14 cellular contexts compared by ENCODE assay signal in genomic region chr4:38099908-38100407, GRCh38.
DNase-seq lines count a peak whose midpoint lies in the region; TF ChIP-seq lines count a peak whose summit lies in the region.
"Had no signal": no experiment of that assay in that cellular context is flagged by ENCODE, and none has a peak within 500 bp of the region (broad histone marks: within the 10 kb centered on the region; RNA-seq: fewer than 3 reads in every experiment).

No MANE protein-coding gene starts in this region.

- TF ChIP-seq CTCF in fibroblast of villous mesenchyme (IDR thresholded peaks at IDR 0.05; ENCODE audit: insufficient read depth, low read depth, low read length): no peak

- H3K4me3 ChIP-seq in fibroblast of villous mesenchyme (ENCODE audit: low read depth, low read length): no peak overlapping the region

- DNase-seq in ELR (ENCODE audit: low read depth): peak; percentile 62
- peak; percentile 96 for DNase-seq in amniotic epithelial cell (ENCODE audit: low read depth)
- DNase-seq in fibroblast of villous mesenchyme (ENCODE audit: low read depth): peak; percentile 76
- DNase-seq in pulmonary artery endothelial cell (ENCODE audit: low read depth, low spot score): peak; percentile 46
- DNase-seq in pons (ENCODE audit: low spot score): no peak
- DNase-seq in activated naive CD4-positive, alpha-beta T cell treated with anti-CD3 and anti-CD28 coated beads, Interleukin-2, amount 50 U/mL, for 16 hours: no peak
- no peak for DNase-seq in NCI-H128 (lab: John Stamatoyannopoulos, UW; ENCODE audit: unreplicated experiment)
- no peak for DNase-seq in activated CD4-positive, alpha-beta T cell treated with anti-CD3 and anti-CD28 coated beads for 4 hours
- DNase-seq: amygdala, Calu3, midbrain, NCI-H1048, NCI-H82, SW 1271 had no signal

Comparison
In these comparisons a context has a peak if more than half of its experiments do, and no peak if none do; other contexts are left out.
1. DNase-seq: peak in ELR (single experiment), amniotic epithelial cell (single experiment), fibroblast of villous mesenchyme (single experiment) and pulmonary artery endothelial cell (single experiment); none in pons (single experiment), activated naive CD4-positive, alpha-beta T cell treated with anti-CD3 and anti-CD28 coated beads, Interleukin-2, amount 50 U/mL, for 16 hours (single experiment), NCI-H128 (single experiment) and activated CD4-positive, alpha-beta T cell treated with anti-CD3 and anti-CD28 coated beads for 4 hours (0 of 2).